ENCODE assay signal across 1 cellular context in genomic region chr6:35777356-35778102, GRCh38.
TF ChIP-seq lines count a peak whose summit lies in the region.

No MANE protein-coding gene starts in this region.

TF ChIP-seq in HEK293, 187 proteins besides CTCF, POLR2A, EP300 and RAD21 (continued from another document):
- no peak for TF ChIP-seq ZNF580 (tag by site-specific recombination; IDR thresholded peaks at IDR 0.05)
